14 cellular contexts compared by ENCODE assay signal in the genomic region with DNA sequence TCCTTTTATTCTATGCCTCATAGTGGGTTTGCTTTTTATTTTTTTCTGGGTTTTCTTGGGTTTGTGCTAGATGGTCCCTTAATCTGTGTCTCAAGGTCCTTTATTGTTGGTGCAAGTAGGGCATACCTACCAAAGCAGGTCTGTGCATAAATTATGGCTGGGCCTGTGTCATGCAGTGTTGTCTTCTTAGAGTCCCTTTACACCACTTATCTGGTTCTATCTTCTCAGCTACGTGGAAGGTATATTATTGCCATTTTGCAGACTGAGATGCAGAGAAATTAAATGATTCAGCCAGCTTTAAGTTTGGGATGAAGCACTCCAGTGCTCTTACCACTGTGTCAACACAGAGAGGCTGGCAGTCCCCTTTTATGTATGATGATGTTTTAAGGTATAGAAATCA.
"Had no signal": no experiment of that assay in that cellular context is flagged by ENCODE, and none has a peak within 500 bp of the region (broad histone marks: within the 10 kb centered on the region; RNA-seq: fewer than 3 reads in every experiment).

No MANE protein-coding gene starts in this region.

- H3K27ac Mint-ChIP-seq: activated naive CD4-positive, alpha-beta T cell treated with anti-CD3 and anti-CD28 coated beads for 36 hours; activated naive CD8-positive, alpha-beta T cell treated with anti-CD3 and anti-CD28 coated beads, Interleukin-2, amount 50 U/mL, for 24 hours; activated T-helper 17 cell treated with anti-CD3 and anti-CD28 coated beads, Interleukin-2, amount 50 U/mL, for 72 hours; immature natural killer cell; stimulated activated memory B cell treated with anti-CD40 and anti-IgM and Interleukin-4, amounts not matched to agents 10 μg/mL and 1 μg/mL and 100 μg/mL, for 72 hours had no signal

- H3K9me3 Mint-ChIP-seq: activated naive CD8-positive, alpha-beta T cell treated with anti-CD3 and anti-CD28 coated beads, Interleukin-2, amount 50 U/mL, for 24 hours; stimulated activated memory B cell treated with anti-CD40 and anti-IgM and Interleukin-4, amounts not matched to agents 10 μg/mL and 1 μg/mL and 100 μg/mL, for 72 hours had no signal

- H3K36me3 Mint-ChIP-seq: immature natural killer cell; stimulated activated memory B cell treated with anti-CD40 and anti-IgM and Interleukin-4, amounts not matched to agents 10 μg/mL and 1 μg/mL and 100 μg/mL, for 72 hours had no signal

- H3K27ac ChIP-seq: lower lobe of right lung, neutrophil, parathyroid adenoma, vagina had no signal

- ATAC-seq: activated naive CD8-positive, alpha-beta T cell treated with anti-CD3 and anti-CD28 coated beads, Interleukin-2, amount 50 U/mL, for 24 hours; activated T-helper 17 cell treated with anti-CD3 and anti-CD28 coated beads, Interleukin-2, amount 50 U/mL, for 72 hours; left colon; lower lobe of right lung; stimulated activated memory B cell treated with anti-CD40 and anti-IgM and Interleukin-4, amounts not matched to agents 10 μg/mL and 1 μg/mL and 100 μg/mL, for 72 hours had no signal

- H3K27me3 Mint-ChIP-seq: activated naive CD8-positive, alpha-beta T cell treated with anti-CD3 and anti-CD28 coated beads, Interleukin-2, amount 50 U/mL, for 24 hours; activated T-helper 17 cell treated with anti-CD3 and anti-CD28 coated beads, Interleukin-2, amount 50 U/mL, for 72 hours; stimulated activated memory B cell treated with anti-CD40 and anti-IgM and Interleukin-4, amounts not matched to agents 10 μg/mL and 1 μg/mL and 100 μg/mL, for 72 hours had no signal

- H3K9ac ChIP-seq: parathyroid adenoma had no signal

- H3K27me3 ChIP-seq: neutrophil, tibial nerve, vagina had no signal

- DNase-seq: activated naive CD4-positive, alpha-beta T cell treated with anti-CD3 and anti-CD28 coated beads for 36 hours; activated naive CD8-positive, alpha-beta T cell treated with anti-CD3 and anti-CD28 coated beads, Interleukin-2, amount 50 U/mL, for 24 hours; activated T-cell treated with anti-CD3 and anti-CD28 coated beads for 4 hours; aorta; immature natural killer cell; left colon; lower lobe of right lung; SW 1271 had no signal

- H2AFZ ChIP-seq: parathyroid adenoma had no signal

- H3K4me1 Mint-ChIP-seq: activated naive CD8-positive, alpha-beta T cell treated with anti-CD3 and anti-CD28 coated beads, Interleukin-2, amount 50 U/mL, for 24 hours; activated T-helper 17 cell treated with anti-CD3 and anti-CD28 coated beads, Interleukin-2, amount 50 U/mL, for 72 hours; immature natural killer cell; stimulated activated memory B cell treated with anti-CD40 and anti-IgM and Interleukin-4, amounts not matched to agents 10 μg/mL and 1 μg/mL and 100 μg/mL, for 72 hours had no signal

- H3K9me3 ChIP-seq: lower lobe of right lung, neutrophil, tibial nerve, vagina had no signal

- H3K36me3 ChIP-seq: lower lobe of right lung, neutrophil, tibial nerve, vagina had no signal

- H3K4me1 ChIP-seq: lower lobe of right lung, parathyroid adenoma, vagina had no signal

- H3K4me3 Mint-ChIP-seq: activated naive CD4-positive, alpha-beta T cell treated with anti-CD3 and anti-CD28 coated beads for 36 hours; activated naive CD8-positive, alpha-beta T cell treated with anti-CD3 and anti-CD28 coated beads, Interleukin-2, amount 50 U/mL, for 24 hours; activated T-helper 17 cell treated with anti-CD3 and anti-CD28 coated beads, Interleukin-2, amount 50 U/mL, for 72 hours; immature natural killer cell; stimulated activated memory B cell treated with anti-CD40 and anti-IgM and Interleukin-4, amounts not matched to agents 10 μg/mL and 1 μg/mL and 100 μg/mL, for 72 hours had no signal

- H3K4me3 ChIP-seq: lower lobe of right lung, tibial nerve, vagina had no signal

- H3K79me2 ChIP-seq: parathyroid adenoma had no signal
